In genomic region chr2:165895974-165896373, GRCh38 we compare ENCODE assay signal across 17 cellular contexts. TPM values are rescaled to one million over a fixed set of nuclear protein-coding genes. Genes with fewer than 3 reads are reported as not detected.
DNase-seq lines count a peak whose midpoint lies in the region; ATAC-seq and TF ChIP-seq lines count a peak whose summit lies in the region.
"Had no signal": no experiment of that assay in that cellular context is flagged by ENCODE, and none has a peak within 500 bp of the region (broad histone marks: within the 10 kb centered on the region; RNA-seq: fewer than 3 reads in every experiment).

No MANE protein-coding gene starts in this region.

- TF ChIP-seq CTCF in CD14-positive monocyte (IDR thresholded peaks at IDR 0.05): no peak

- no peak for DNase-seq in CD14-positive monocyte (ENCODE audit: low spot score)
- no peak for DNase-seq in HCEC 1CT
- DNase-seq in NCI-H2196 (lab: John Stamatoyannopoulos, UW; ENCODE audit: unreplicated experiment): no peak
- DNase-seq in NCI-H2081 treated with DMSO at 0.1 percent for 48 hours (lab: John Stamatoyannopoulos, UW): no peak
- no peak for DNase-seq in left lobe of liver (ENCODE audit: low spot score)
- DNase-seq: ACHN; activated CD4-positive, alpha-beta T cell treated with anti-CD3 and anti-CD28 coated beads for 36 hours; activated naive CD8-positive, alpha-beta T cell treated with anti-CD3 and anti-CD28 coated beads, Interleukin-2, amount 10 ng/mL, durations not matched to agents 7 days and 5 days; DMS79 treated with DMSO at 0.1 percent for 48 hours; GM23248; NCI-H345; stimulated activated CD4-positive, alpha-beta T cell treated with anti-CD3 and anti-CD28 coated beads, Interleukin-4, amount 100 ng/mL, for 1 hour had no signal

- H3K4me1 Mint-ChIP-seq in CD14-positive monocyte: peaks cover 25% of the 10 kb centered on the region

- H3K9me3 Mint-ChIP-seq in CD14-positive monocyte: peaks cover 0 to 2% (median 0%) of the 10 kb centered on the region in 7 donors
- H3K9me3 Mint-ChIP-seq: activated naive CD8-positive, alpha-beta T cell treated with anti-CD3 and anti-CD28 coated beads, Interleukin-2, amount 10 ng/mL, durations not matched to agents 7 days and 5 days; dendritic cell treated with granulocyte-macrophage colony-stimulating factor and Interleukin-4, amounts not matched to agents 40 ng/mL and 50 ng/mL, for 4 days had no signal

- no peaks in the 10 kb centered on the region for H3K27me3 Mint-ChIP-seq in CD14-positive monocyte (ENCODE audit: low read depth in 3 of 3)
- H3K27me3 Mint-ChIP-seq: activated CD4-positive, alpha-beta T cell treated with anti-CD3 and anti-CD28 coated beads for 36 hours; activated naive CD8-positive, alpha-beta T cell treated with anti-CD3 and anti-CD28 coated beads, Interleukin-2, amount 10 ng/mL, durations not matched to agents 7 days and 5 days; dendritic cell treated with granulocyte-macrophage colony-stimulating factor and Interleukin-4, amounts not matched to agents 40 ng/mL and 50 ng/mL, for 4 days had no signal

- H3K27ac Mint-ChIP-seq in CD14-positive monocyte: peak overlapping the region in 5 of 7 donors; percentile 12 to 56 (median 42)
- H3K27ac Mint-ChIP-seq: activated CD4-positive, alpha-beta T cell treated with anti-CD3 and anti-CD28 coated beads for 36 hours; activated naive CD8-positive, alpha-beta T cell treated with anti-CD3 and anti-CD28 coated beads, Interleukin-2, amount 10 ng/mL, durations not matched to agents 7 days and 5 days; dendritic cell treated with granulocyte-macrophage colony-stimulating factor and Interleukin-4, amounts not matched to agents 40 ng/mL and 50 ng/mL, for 4 days had no signal

- intact Hi-C loops in CD14-positive monocyte (cut with micrococcal nuclease): no loop called here

- peak; percentile 84 for ATAC-seq in GM19035 (IDR thresholded peaks at IDR 0.05; ENCODE audit: unreplicated experiment)
- ATAC-seq in HG02588 (IDR thresholded peaks at IDR 0.05; ENCODE audit: unreplicated experiment): peak; percentile 90
- peak; percentile 93 for ATAC-seq in HG03378 (IDR thresholded peaks at IDR 0.05; ENCODE audit: unreplicated experiment)
- ATAC-seq in left lobe of liver: no peak
- ATAC-seq: activated CD4-positive, alpha-beta T cell treated with anti-CD3 and anti-CD28 coated beads for 36 hours; gastroesophageal sphincter had no signal

- peaks cover 33 to 38% of the 10 kb centered on the region in 2 donors for H3K36me3 Mint-ChIP-seq in CD14-positive monocyte

- no peak overlapping the region for H3K4me3 Mint-ChIP-seq in CD14-positive monocyte
- H3K4me3 Mint-ChIP-seq: activated CD4-positive, alpha-beta T cell treated with anti-CD3 and anti-CD28 coated beads for 36 hours; activated naive CD8-positive, alpha-beta T cell treated with anti-CD3 and anti-CD28 coated beads, Interleukin-2, amount 10 ng/mL, durations not matched to agents 7 days and 5 days; dendritic cell treated with granulocyte-macrophage colony-stimulating factor and Interleukin-4, amounts not matched to agents 40 ng/mL and 50 ng/mL, for 4 days had no signal

RNA-seq across cellular contexts. Expression of gene TTC21B, which starts 57.6 kb away (rescaled TPM):
- polyA plus RNA-seq in CD14-positive monocyte: 1 to 10 TPM; 3.1 to 3.8 TPM
- 6.2 TPM for total RNA-seq in left lobe of liver
